9 cellular contexts compared by ENCODE assay signal in genomic region chr10:6920072-6921019, GRCh38.
DNase-seq lines count a peak whose midpoint lies in the region; ATAC-seq, FAIRE-seq and TF ChIP-seq lines count a peak whose summit lies in the region.
"Had no signal": no experiment of that assay in that cellular context is flagged by ENCODE, and none has a peak within 500 bp of the region (broad histone marks: within the 10 kb centered on the region; RNA-seq: fewer than 3 reads in every experiment).

No MANE protein-coding gene starts in this region.

- H3K4me3 ChIP-seq in gastroesophageal sphincter = no peak overlapping the region
- peak overlapping the region; percentile 12 for H3K4me3 ChIP-seq in parathyroid adenoma (ENCODE audit: low read depth, low read length)
- no peak overlapping the region for H3K4me3 ChIP-seq in transverse colon
- H3K4me3 ChIP-seq: SK-N-MC had no signal

- TF ChIP-seq POLR2A in gastroesophageal sphincter (IDR thresholded peaks at IDR 0.05) = no peak
- TF ChIP-seq POLR2A in transverse colon (IDR thresholded peaks at IDR 0.05) = no peak

- peaks cover 0 to 20% (median 4%) of the 10 kb centered on the region in 3 donors for H3K4me1 ChIP-seq in gastroesophageal sphincter
- H3K4me1 ChIP-seq in parathyroid adenoma = no peaks in the 10 kb centered on the region
- peaks cover 0 to 7% (median 2%) of the 10 kb centered on the region in 4 donors for H3K4me1 ChIP-seq in transverse colon

- H3K4me3 Mint-ChIP-seq in activated T-helper 2 cell treated with anti-CD3 and anti-CD28 coated beads, Interferon-gamma antibody, Interleukin-2, Interleukin-4, amounts not matched to agents 10 μg/mL and 5 μg/mL and 100 μg/mL, durations not matched to agents 14 hours and 24 hours and 36 hours (ENCODE audit: low read depth) = no peak overlapping the region

- TF ChIP-seq CTCF in gastroesophageal sphincter (IDR thresholded peaks at IDR 0.05) (peak; percentile 50 to 84 (median 60)), parathyroid adenoma (IDR thresholded peaks at IDR 0.05) (peak; percentile 48), transverse colon (IDR thresholded peaks at IDR 0.05) (peak; percentile 33 to 56 (median 43))

- FAIRE-seq in GM19239 (lab: Jason Lieb, UNC) = peak; percentile 98

- WGBS in gastroesophageal sphincter (ENCODE audit: low coverage in 1 of 2), 2 donors = 14 to 18% methylated on average over 21 to 26 of the region's 26 CpGs
- 23 to 31% methylated on average over 8 to 26 of the region's 26 CpGs for WGBS in transverse colon (ENCODE audit: low coverage in 1 of 2), 2 donors

- no peaks in the 10 kb centered on the region for H3K36me3 Mint-ChIP-seq in activated T-helper 2 cell treated with anti-CD3 and anti-CD28 coated beads, Interferon-gamma antibody, Interleukin-2, Interleukin-4, amounts not matched to agents 10 μg/mL and 5 μg/mL and 100 μg/mL, durations not matched to agents 14 hours and 24 hours and 36 hours (ENCODE audit: low read depth)

- intact Hi-C loops in activated T-helper 2 cell treated with anti-CD3 and anti-CD28 coated beads, Interferon-gamma antibody, Interleukin-2, Interleukin-4, amounts not matched to agents 10 μg/mL and 5 μg/mL and 100 μg/mL, durations not matched to agents 14 hours and 24 hours and 36 hours (cut with micrococcal nuclease) = loop anchor here (1.0 to 10.0 kb wide), 4 partner anchors 114 to 497 kb away; no protein-coding TSS in a partner anchor
- intact Hi-C loops in transverse colon (cut with DNase I; ENCODE audit: low total_unique reads) = loop anchor here (10.0 kb wide), 1 partner anchor 494 kb away; the partner anchor contains the start of gene SFMBT2

- in situ Hi-C loops in transverse colon (cut with MboI; ENCODE audit: low pct_ligation_motif_present in 1 of 4, low pct_unique_long_range_greater_than_20kb in 1 of 4, low sequenced_read_pairs in 3 of 4) = loop anchor here in 2 of 4 donors (25.0 kb wide), 1 partner anchor 492 kb away; the partner anchor contains the start of gene SFMBT2 (in 2 of the 2)

- no peak overlapping the region for H3K9ac ChIP-seq in parathyroid adenoma

- no peaks in the 10 kb centered on the region for H3K9me3 ChIP-seq in gastroesophageal sphincter
- no peaks in the 10 kb centered on the region for H3K9me3 ChIP-seq in parathyroid adenoma (ENCODE audit: control insufficient read depth, low read length)
- no peaks in the 10 kb centered on the region for H3K9me3 ChIP-seq in transverse colon

- H3K4me1 Mint-ChIP-seq in activated T-helper 2 cell treated with anti-CD3 and anti-CD28 coated beads, Interferon-gamma antibody, Interleukin-2, Interleukin-4, amounts not matched to agents 10 μg/mL and 5 μg/mL and 100 μg/mL, durations not matched to agents 14 hours and 24 hours and 36 hours (ENCODE audit: low read depth) = peaks cover 20% of the 10 kb centered on the region

- TF ChIP-seq EP300 in gastroesophageal sphincter (IDR thresholded peaks at IDR 0.05) (peak; percentile 6), transverse colon (IDR thresholded peaks at IDR 0.05; ENCODE audit: low read depth) (no peak)

- H3K9me3 Mint-ChIP-seq in activated T-helper 2 cell treated with anti-CD3 and anti-CD28 coated beads, Interferon-gamma antibody, Interleukin-2, Interleukin-4, amounts not matched to agents 10 μg/mL and 5 μg/mL and 100 μg/mL, durations not matched to agents 14 hours and 24 hours and 36 hours = no peaks in the 10 kb centered on the region

- H3K27ac Mint-ChIP-seq in activated T-helper 2 cell treated with anti-CD3 and anti-CD28 coated beads, Interferon-gamma antibody, Interleukin-2, Interleukin-4, amounts not matched to agents 10 μg/mL and 5 μg/mL and 100 μg/mL, durations not matched to agents 14 hours and 24 hours and 36 hours = no peak overlapping the region

- ATAC-seq in HG03342 (IDR thresholded peaks at IDR 0.05; ENCODE audit: unreplicated experiment) (peak; percentile 95), gastroesophageal sphincter (peak; percentile 77)

- peak overlapping the region; percentile 34 for H3K4me2 ChIP-seq in parathyroid adenoma (ENCODE audit: low read length)

- no peaks in the 10 kb centered on the region for H3K36me3 ChIP-seq in gastroesophageal sphincter
- H3K36me3 ChIP-seq in parathyroid adenoma (ENCODE audit: control insufficient read depth, insufficient read depth, low read length) = no peaks in the 10 kb centered on the region
- no peaks in the 10 kb centered on the region for H3K36me3 ChIP-seq in transverse colon

- peak in 12 of 14 donors; percentile 24 to 72 (median 58) for DNase-seq in C1 segment of cervical spinal cord (lab: John Stamatoyannopoulos, UW)
- DNase-seq in GM19239 (ENCODE audit: insufficient read length, low spot score) = peak; percentile 50
- DNase-seq in RPMI7951 (ENCODE audit: low read depth) = peak; percentile 41
- peak; percentile 69 for DNase-seq in activated T-helper 2 cell treated with anti-CD3 and anti-CD28 coated beads, Interferon-gamma antibody, Interleukin-2, Interleukin-4, amounts not matched to agents 10 μg/mL and 5 μg/mL and 100 μg/mL, durations not matched to agents 14 hours and 24 hours and 36 hours (ENCODE audit: low spot score)
- peak; percentile 77 for DNase-seq in transverse colon

- H3K27ac ChIP-seq in gastroesophageal sphincter (no peak overlapping the region), parathyroid adenoma (no peak overlapping the region), transverse colon (no peak overlapping the region)
- H3K27ac ChIP-seq: SK-N-MC had no signal

- H3K27me3 ChIP-seq in gastroesophageal sphincter = no peaks in the 10 kb centered on the region
- no peaks in the 10 kb centered on the region for H3K27me3 ChIP-seq in parathyroid adenoma (ENCODE audit: control insufficient read depth, insufficient read depth, low read length)
- no peaks in the 10 kb centered on the region for H3K27me3 ChIP-seq in transverse colon

- peak overlapping the region; percentile 44 for H2AFZ ChIP-seq in parathyroid adenoma

- peaks cover 16% of the 10 kb centered on the region for H3K27me3 Mint-ChIP-seq in activated T-helper 2 cell treated with anti-CD3 and anti-CD28 coated beads, Interferon-gamma antibody, Interleukin-2, Interleukin-4, amounts not matched to agents 10 μg/mL and 5 μg/mL and 100 μg/mL, durations not matched to agents 14 hours and 24 hours and 36 hours (ENCODE audit: low read depth)

- no peaks in the 10 kb centered on the region for H3K79me2 ChIP-seq in parathyroid adenoma
